ENCODE assay signal across 18 cellular contexts in genomic region chr6:108116424-108116780, GRCh38. TPM values are rescaled to one million over a fixed set of nuclear protein-coding genes. Genes with fewer than 3 reads are reported as not detected.
DNase-seq lines count a peak whose midpoint lies in the region; ATAC-seq lines count a peak whose summit lies in the region.
"Had no signal": no experiment of that assay in that cellular context is flagged by ENCODE, and none has a peak within 500 bp of the region (broad histone marks: within the 10 kb centered on the region; RNA-seq: fewer than 3 reads in every experiment).

No MANE protein-coding gene starts in this region.

- H3K4me3 Mint-ChIP-seq in activated naive CD4-positive, alpha-beta T cell treated with anti-CD3 and anti-CD28 coated beads, Interleukin-2, amount 50 U/mL, for 24 hours = peak overlapping the region; percentile 27
- H3K4me3 Mint-ChIP-seq in activated naive CD8-positive, alpha-beta T cell = peak overlapping the region; percentile 90
- H3K4me3 Mint-ChIP-seq in naive B cell = peak overlapping the region; percentile 83 to 96 (median 92)

- H3K27ac Mint-ChIP-seq in activated naive CD4-positive, alpha-beta T cell treated with anti-CD3 and anti-CD28 coated beads, Interleukin-2, amount 50 U/mL, for 24 hours = no peak overlapping the region
- H3K27ac Mint-ChIP-seq in activated naive CD4-positive, alpha-beta T cell treated with anti-CD3 and anti-CD28 coated beads, Interleukin-2, amount 50 U/mL, for 72 hours = no peak overlapping the region
- H3K27ac Mint-ChIP-seq in activated naive CD8-positive, alpha-beta T cell = no peak overlapping the region
- H3K27ac Mint-ChIP-seq in naive B cell = peak overlapping the region in 4 of 6 donors; percentile 5 to 88 (median 46)
- H3K27ac Mint-ChIP-seq: activated CD4-positive, alpha-beta T cell treated with anti-CD3 and anti-CD28 coated beads for 36 hours had no signal

- no peak for DNase-seq in activated naive CD4-positive, alpha-beta T cell treated with anti-CD3 and anti-CD28 coated beads, Interleukin-2, amount 50 U/mL, for 72 hours (ENCODE audit: low spot score in 2 of 2)
- no peak for DNase-seq in naive B cell
- no peak for DNase-seq in occipital lobe (lab: John Stamatoyannopoulos, UW)
- no peak for DNase-seq in NCI-H2227 (lab: John Stamatoyannopoulos, UW; ENCODE audit: unreplicated experiment)
- DNase-seq: foreskin melanocyte, NCI-H187 treated with DMSO at 0.1 percent for 48 hours, T1000 had no signal

- H3K27me3 Mint-ChIP-seq in activated naive CD4-positive, alpha-beta T cell treated with anti-CD3 and anti-CD28 coated beads, Interleukin-2, amount 50 U/mL, for 24 hours = peaks cover 68% of the 10 kb centered on the region
- H3K27me3 Mint-ChIP-seq in activated naive CD8-positive, alpha-beta T cell = peaks cover 58% of the 10 kb centered on the region
- peaks cover 72 to 88% (median 83%) of the 10 kb centered on the region in 3 donors for H3K27me3 Mint-ChIP-seq in naive B cell

- H3K36me3 Mint-ChIP-seq in activated naive CD4-positive, alpha-beta T cell treated with anti-CD3 and anti-CD28 coated beads, Interleukin-2, amount 50 U/mL, for 24 hours = no peaks in the 10 kb centered on the region
- peaks cover 10 to 13% of the 10 kb centered on the region in 2 donors for H3K36me3 Mint-ChIP-seq in activated naive CD4-positive, alpha-beta T cell treated with anti-CD3 and anti-CD28 coated beads, Interleukin-2, amount 50 U/mL, for 72 hours
- no peaks in the 10 kb centered on the region for H3K36me3 Mint-ChIP-seq in activated naive CD8-positive, alpha-beta T cell
- peaks cover 4 to 13% of the 10 kb centered on the region in 2 donors for H3K36me3 Mint-ChIP-seq in naive B cell

- peaks cover 41% of the 10 kb centered on the region for H3K4me1 Mint-ChIP-seq in activated naive CD4-positive, alpha-beta T cell treated with anti-CD3 and anti-CD28 coated beads, Interleukin-2, amount 50 U/mL, for 24 hours
- peaks cover 48% of the 10 kb centered on the region for H3K4me1 Mint-ChIP-seq in activated naive CD8-positive, alpha-beta T cell (ENCODE audit: low read depth)
- H3K4me1 Mint-ChIP-seq in naive B cell = peaks cover 44 to 64% (median 52%) of the 10 kb centered on the region in 3 donors

- no peak for ATAC-seq in activated naive CD4-positive, alpha-beta T cell treated with anti-CD3 and anti-CD28 coated beads, Interleukin-2, amount 50 U/mL, for 72 hours
- ATAC-seq in naive B cell (ENCODE audit: low read depth in 2 of 2) = no peak
- ATAC-seq in HG02973 (IDR thresholded peaks at IDR 0.05; ENCODE audit: unreplicated experiment) = no peak
- ATAC-seq in GM21423 (IDR thresholded peaks at IDR 0.05; ENCODE audit: unreplicated experiment) = no peak
- ATAC-seq: activated CD4-positive, alpha-beta T cell treated with anti-CD3 and anti-CD28 coated beads for 36 hours had no signal

- H3K9me3 Mint-ChIP-seq in activated naive CD4-positive, alpha-beta T cell treated with anti-CD3 and anti-CD28 coated beads, Interleukin-2, amount 50 U/mL, for 24 hours = no peaks in the 10 kb centered on the region
- no peaks in the 10 kb centered on the region for H3K9me3 Mint-ChIP-seq in activated naive CD4-positive, alpha-beta T cell treated with anti-CD3 and anti-CD28 coated beads, Interleukin-2, amount 50 U/mL, for 72 hours
- no peaks in the 10 kb centered on the region for H3K9me3 Mint-ChIP-seq in activated naive CD8-positive, alpha-beta T cell (ENCODE audit: low read depth)
- peaks cover 0 to 4% (median 0%) of the 10 kb centered on the region in 7 donors for H3K9me3 Mint-ChIP-seq in naive B cell

RNA-seq across cellular contexts. Expression of gene OSTM1, which starts 41.9 kb away (rescaled TPM):
- 10 to 100 TPM in 1 of 2 donors, 1 to 10 TPM in 1; 5.4 to 22.2 TPM for total RNA-seq in activated naive CD4-positive, alpha-beta T cell treated with anti-CD3 and anti-CD28 coated beads, Interleukin-2, amount 50 U/mL, for 72 hours
- 10 to 100 TPM; 22.3 to 35.6 (median 32.8) TPM for polyA plus RNA-seq in naive B cell (ENCODE audit: low read depth in 6 of 6)
- 61.8 TPM for total RNA-seq in occipital lobe

RNA-seq across cellular contexts. Expression of gene NR2E1, which starts 49.4 kb away (rescaled TPM):
- not detected for total RNA-seq in activated naive CD4-positive, alpha-beta T cell treated with anti-CD3 and anti-CD28 coated beads, Interleukin-2, amount 50 U/mL, for 72 hours
- polyA plus RNA-seq in naive B cell (ENCODE audit: low read depth in 6 of 6) = not detected
- total RNA-seq in occipital lobe = 9.8 TPM
- total RNA-seq: activated CD4-positive, alpha-beta T cell treated with anti-CD3 and anti-CD28 coated beads for 36 hours; cerebellum; liver; MCF 10A; myocyte; NCI-H460; renal cortical epithelial cell had no signal
- polyA plus RNA-seq: liver had no signal

Comparison
In these comparisons a context has a peak if more than half of its experiments do, and no peak if none do; other contexts are left out.
1. H3K27ac Mint-ChIP-seq: peak in naive B cell (4 of 6); none in activated naive CD4-positive, alpha-beta T cell treated with anti-CD3 and anti-CD28 coated beads, Interleukin-2, amount 50 U/mL, for 24 hours (single experiment), activated naive CD4-positive, alpha-beta T cell treated with anti-CD3 and anti-CD28 coated beads, Interleukin-2, amount 50 U/mL, for 72 hours (0 of 2) and activated naive CD8-positive, alpha-beta T cell (single experiment).
2. H3K4me3 Mint-ChIP-seq: peak in every context shown above with its lines; median percentile 92 in naive B cell; 90 in activated naive CD8-positive, alpha-beta T cell; 27 in activated naive CD4-positive, alpha-beta T cell treated with anti-CD3 and anti-CD28 coated beads, Interleukin-2, amount 50 U/mL, for 24 hours.
3. RNA of gene NR2E1, which starts 49.4 kb away (total RNA-seq): 9.8 TPM in occipital lobe (single experiment); not detected in activated naive CD4-positive, alpha-beta T cell treated with anti-CD3 and anti-CD28 coated beads, Interleukin-2, amount 50 U/mL, for 72 hours; every median in the first group is over 10 times any median in the second.